In genomic region chr5:115246361-115246991, GRCh38 we compare ENCODE assay signal across 8 cellular contexts. TPM values are rescaled to one million over a fixed set of nuclear protein-coding genes. Genes with fewer than 3 reads are reported as not detected.
DNase-seq lines count a peak whose midpoint lies in the region; ATAC-seq, FAIRE-seq and TF ChIP-seq lines count a peak whose summit lies in the region.

No MANE protein-coding gene starts in this region.

- peaks cover 7% of the 10 kb centered on the region for H3K36me3 Mint-ChIP-seq in activated naive CD4-positive, alpha-beta T cell treated with anti-CD3 and anti-CD28 coated beads, Interleukin-2, amount 10 ng/mL, durations not matched to agents 7 days and 5 days

- H3K27me3 Mint-ChIP-seq in activated naive CD4-positive, alpha-beta T cell treated with anti-CD3 and anti-CD28 coated beads, Interleukin-2, amount 10 ng/mL, durations not matched to agents 7 days and 5 days: no peaks in the 10 kb centered on the region

- WGBS in right lobe of liver (ENCODE audit: insufficient coverage, low coverage, low lambda C conversion rate, missing lambda C conversion rate): 16% methylated on average over 3 of the region's 3 CpGs

- CTCF ChIA-PET in activated naive CD4-positive, alpha-beta T cell treated with anti-CD3 and anti-CD28 coated beads, Interleukin-2, amount 10 ng/mL, durations not matched to agents 7 days and 5 days (lab: Charles Lee): interaction anchor here (0.8 to 5.6 kb wide), 4 partner anchors 12 to 149 kb away, joined by 3 to 50 read pairs (median 4); no protein-coding TSS in a partner anchor

- no peak overlapping the region for H3K4me3 Mint-ChIP-seq in activated naive CD4-positive, alpha-beta T cell treated with anti-CD3 and anti-CD28 coated beads, Interleukin-2, amount 10 ng/mL, durations not matched to agents 7 days and 5 days

- no peaks in the 10 kb centered on the region for H3K9me3 ChIP-seq in right lobe of liver

- H3K27ac Mint-ChIP-seq in activated naive CD4-positive, alpha-beta T cell treated with anti-CD3 and anti-CD28 coated beads, Interleukin-2, amount 10 ng/mL, durations not matched to agents 7 days and 5 days: no peak overlapping the region

- H3K36me3 ChIP-seq in bronchial epithelial cell (ENCODE audit: control insufficient read depth, insufficient read depth, low read length) (no peaks in the 10 kb centered on the region), right lobe of liver (no peaks in the 10 kb centered on the region)

- H3K4me3 ChIP-seq in bronchial epithelial cell (ENCODE audit: low read depth, low read length) (no peak overlapping the region), right lobe of liver (no peak overlapping the region)

- no peak for TF ChIP-seq POLR2A in right lobe of liver (IDR thresholded peaks at IDR 0.05)

- DNase-seq in AG08396 (ENCODE audit: low spot score) (peak; percentile 32), NCI-H460 (ENCODE audit: extremely low read depth, low read depth) (peak; percentile 58), bronchial epithelial cell (ENCODE audit: low read depth) (peak; percentile 54), right lobe of liver (no peak)
- DNase-seq in activated naive CD4-positive, alpha-beta T cell treated with anti-CD3 and anti-CD28 coated beads, Interleukin-2, amount 10 ng/mL, durations not matched to agents 7 days and 5 days: no peak

- ATAC-seq in GM18498 (IDR thresholded peaks at IDR 0.05; ENCODE audit: unreplicated experiment): peak; percentile 63
- ATAC-seq in HG03045 (IDR thresholded peaks at IDR 0.05; ENCODE audit: unreplicated experiment): peak; percentile 65
- ATAC-seq in right lobe of liver: peak; percentile 81 to 89 (median 84)
- no peak for ATAC-seq in HG03039 (IDR thresholded peaks at IDR 0.05; ENCODE audit: unreplicated experiment)

- peaks cover 3% of the 10 kb centered on the region for H3K4me1 Mint-ChIP-seq in activated naive CD4-positive, alpha-beta T cell treated with anti-CD3 and anti-CD28 coated beads, Interleukin-2, amount 10 ng/mL, durations not matched to agents 7 days and 5 days

- no peaks in the 10 kb centered on the region for H3K9me3 Mint-ChIP-seq in activated naive CD4-positive, alpha-beta T cell treated with anti-CD3 and anti-CD28 coated beads, Interleukin-2, amount 10 ng/mL, durations not matched to agents 7 days and 5 days

- TF ChIP-seq CTCF in bronchial epithelial cell (IDR thresholded peaks at IDR 0.05; ENCODE audit: insufficient read depth, low read length, severe bottlenecking) (peak; percentile 52), right lobe of liver (IDR thresholded peaks at IDR 0.05) (peak; percentile 71 to 80 (median 75))

- no peak for FAIRE-seq in bronchial epithelial cell (lab: Jason Lieb, UNC)

- intact Hi-C loops in right lobe of liver (cut with DNase I): loop anchor here in 1 of 2 donors (5.0 kb wide), 1 partner anchor 149 kb away; no protein-coding TSS in a partner anchor

- no peaks in the 10 kb centered on the region for H3K27me3 ChIP-seq in bronchial epithelial cell (ENCODE audit: control insufficient read depth, insufficient read depth, low read length)
- no peaks in the 10 kb centered on the region for H3K27me3 ChIP-seq in right lobe of liver

- peaks cover 0 to 8% (median 5%) of the 10 kb centered on the region in 4 donors for H3K4me1 ChIP-seq in right lobe of liver

- H3K27ac ChIP-seq in right lobe of liver: no peak overlapping the region

RNA-seq across cellular contexts. Expression of gene PGGT1B, which starts 16.2 kb away (rescaled TPM):
- 13.9 and 15.7 TPM in 2 replicates for total RNA-seq in NCI-H460 (2014; rRNA removed; shearing (Covaris generic))
- 8.6 and 11.6 TPM in 2 replicates for polyA plus RNA-seq in NCI-H460 (2014; cell fraction: nucleus; rRNA removed)
- total RNA-seq in bronchial epithelial cell (18.4 and 28.9 TPM in 2 replicates), right lobe of liver (10 to 100 TPM in 4 of 6 experiments, 1 to 10 TPM in 2; 7.1 to 29.3 (median 21.1) TPM)

RNA-seq across cellular contexts. Expression of gene CCDC112, which starts 50.0 kb away (rescaled TPM):
- total RNA-seq in NCI-H460 (2014; rRNA removed; shearing (Covaris generic)): 10.9 and 13.0 TPM in 2 replicates
- 4.6 and 7.4 TPM in 2 replicates for polyA plus RNA-seq in NCI-H460 (2014; cell fraction: nucleus; rRNA removed)
- 4.5 and 4.9 TPM in 2 replicates for total RNA-seq in bronchial epithelial cell
- 1 to 10 TPM in 2 of 6 experiments, under 1 TPM in 4; 0.49 to 1.8 (median 0.93) TPM for total RNA-seq in right lobe of liver

Comparison
In these comparisons a context has a peak if more than half of its experiments do, and no peak if none do; other contexts are left out.
1. DNase-seq: peak in AG08396 (single experiment), NCI-H460 (single experiment) and bronchial epithelial cell (single experiment); none in right lobe of liver (0 of 3) and activated naive CD4-positive, alpha-beta T cell treated with anti-CD3 and anti-CD28 coated beads, Interleukin-2, amount 10 ng/mL, durations not matched to agents 7 days and 5 days (single experiment).